Comparison of ENCODE assay signal across 2 cellular contexts in genomic region chrX:23749129-23749528, GRCh38.
TF ChIP-seq lines count a peak whose summit lies in the region.

No MANE protein-coding gene starts in this region.

TF ChIP-seq in A549, 52 proteins besides CTCF, POLR2A, EP300 and RAD21:
- TF ChIP-seq FOXS1 (CRISPR knock-in tag; IDR thresholded peaks at IDR 0.05) = no peak
- TF ChIP-seq BHLHE40 (IDR thresholded peaks at IDR 0.05; ENCODE audit: low read depth, low read length) = no peak
- TF ChIP-seq, protein P1, sequence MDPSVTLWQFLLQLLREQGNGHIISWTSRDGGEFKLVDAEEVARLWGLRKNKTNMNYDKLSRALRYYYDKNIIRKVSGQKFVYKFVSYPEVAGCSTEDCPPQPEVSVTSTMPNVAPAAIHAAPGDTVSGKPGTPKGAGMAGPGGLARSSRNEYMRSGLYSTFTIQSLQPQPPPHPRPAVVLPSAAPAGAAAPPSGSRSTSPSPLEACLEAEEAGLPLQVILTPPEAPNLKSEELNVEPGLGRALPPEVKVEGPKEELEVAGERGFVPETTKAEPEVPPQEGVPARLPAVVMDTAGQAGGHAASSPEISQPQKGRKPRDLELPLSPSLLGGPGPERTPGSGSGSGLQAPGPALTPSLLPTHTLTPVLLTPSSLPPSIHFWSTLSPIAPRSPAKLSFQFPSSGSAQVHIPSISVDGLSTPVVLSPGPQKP (IDR thresholded peaks at IDR 0.05; ENCODE audit: low read depth, low read length) = no peak
- TF ChIP-seq, protein P2, sequence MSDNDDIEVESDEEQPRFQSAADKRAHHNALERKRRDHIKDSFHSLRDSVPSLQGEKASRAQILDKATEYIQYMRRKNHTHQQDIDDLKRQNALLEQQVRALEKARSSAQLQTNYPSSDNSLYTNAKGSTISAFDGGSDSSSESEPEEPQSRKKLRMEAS (IDR thresholded peaks at IDR 0.05) = no peak
- TF ChIP-seq, protein P3, sequence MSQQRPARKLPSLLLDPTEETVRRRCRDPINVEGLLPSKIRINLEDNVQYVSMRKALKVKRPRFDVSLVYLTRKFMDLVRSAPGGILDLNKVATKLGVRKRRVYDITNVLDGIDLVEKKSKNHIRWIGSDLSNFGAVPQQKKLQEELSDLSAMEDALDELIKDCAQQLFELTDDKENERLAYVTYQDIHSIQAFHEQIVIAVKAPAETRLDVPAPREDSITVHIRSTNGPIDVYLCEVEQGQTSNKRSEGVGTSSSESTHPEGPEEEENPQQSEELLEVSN (IDR thresholded peaks at IDR 0.05; ENCODE audit: borderline replicate concordance, low read depth) = no peak
- no peak for TF ChIP-seq NFE2L2 (conservative IDR thresholded peaks at IDR 0.05; ENCODE audit: low read length)
- no peak for TF ChIP-seq ZC3H11A (IDR thresholded peaks at IDR 0.05)
- no peak for TF ChIP-seq HEYL (CRISPR knock-in tag; IDR thresholded peaks at IDR 0.05)
- TF ChIP-seq TFCP2L1 (CRISPR knock-in tag; IDR thresholded peaks at IDR 0.05) = no peak
- TF ChIP-seq HOXA7 (CRISPR knock-in tag; IDR thresholded peaks at IDR 0.05) = no peak
- no peak for TF ChIP-seq MAFK (IDR thresholded peaks at IDR 0.05; ENCODE audit: partially characterized antibody)

TF ChIP-seq in IMR-90, 13 proteins besides CTCF, POLR2A, EP300 and RAD21:
- TF ChIP-seq CHD1 (IDR thresholded peaks at IDR 0.05; ENCODE audit: low read depth, low read length) (no peak), FOS (IDR thresholded peaks at IDR 0.05; ENCODE audit: low read depth, low read length) (no peak), CEBPB (IDR thresholded peaks at IDR 0.05; ENCODE audit: low read depth, low read length) (no peak)
